Comparison of ENCODE assay signal across 8 cellular contexts in genomic region chr2:20411361-20411894, GRCh38. TPM values are rescaled to one million over a fixed set of nuclear protein-coding genes. Genes with fewer than 3 reads are reported as not detected.
DNase-seq lines count a peak whose midpoint lies in the region; ATAC-seq, FAIRE-seq and TF ChIP-seq lines count a peak whose summit lies in the region.

No MANE protein-coding gene starts in this region.

- H3K9me3 ChIP-seq in colonic mucosa (peaks cover 2% of the 10 kb centered on the region), right lobe of liver (peaks cover 0 to 5% (median 3%) of the 10 kb centered on the region in 4 donors)

- H3K9ac ChIP-seq in colonic mucosa (ENCODE audit: low read depth in 2 of 2, low read length in 2 of 2): no peak overlapping the region

- H3K36me3 ChIP-seq in colonic mucosa (no peaks in the 10 kb centered on the region), right lobe of liver (no peaks in the 10 kb centered on the region)

- 0% methylated on average over 2 of the region's 3 CpGs for WGBS in right lobe of liver (ENCODE audit: insufficient coverage, low coverage, low lambda C conversion rate, missing lambda C conversion rate)

- H3K4me3 ChIP-seq in colonic mucosa (no peak overlapping the region), right lobe of liver (no peak overlapping the region)

- H3K27me3 ChIP-seq in colonic mucosa (no peaks in the 10 kb centered on the region), right lobe of liver (no peaks in the 10 kb centered on the region)

- ATAC-seq in HG02885 (IDR thresholded peaks at IDR 0.05; ENCODE audit: poor library complexity, unreplicated experiment) (peak; percentile 100), right lobe of liver (peak; percentile 100)

- no peak for TF ChIP-seq POLR2A in right lobe of liver (IDR thresholded peaks at IDR 0.05)

- FAIRE-seq in GM18507 (lab: Jason Lieb, UNC): peak; percentile 92

- DNase-seq in AG08395 (ENCODE audit: low spot score) (peak; percentile 87), GM18507 (ENCODE audit: extremely low spot score, insufficient read length, low read depth) (no peak), NCI-H2171 treated with DMSO at 0.1 percent for 48 hours (lab: John Stamatoyannopoulos, UW) (peak; percentile 72), colonic mucosa (peak; percentile 94), right lobe of liver (peak; percentile 84 to 88 (median 87))
- peak; percentile 63 to 74 for DNase-seq in activated CD4-positive, alpha-beta T cell treated with anti-CD3 and anti-CD28 coated beads for 24 hours (ENCODE audit: low read depth in 2 of 2)
- DNase-seq in stimulated activated CD8-positive, alpha-beta memory T cell treated with anti-CD3 and anti-CD28 coated beads, Interleukin-12 subunit alpha, Interleukin-12 subunit beta, amount 100 ng/mL, for 1 hour (ENCODE audit: low read depth): peak; percentile 45

- H3K27ac ChIP-seq in colonic mucosa (no peak overlapping the region), right lobe of liver (no peak overlapping the region)

- intact Hi-C loops in colonic mucosa (cut with DNase I) (no loop called here), right lobe of liver (cut with DNase I) (no loop called here)

- H3K4me1 ChIP-seq in colonic mucosa (no peaks in the 10 kb centered on the region), right lobe of liver (peaks cover 0 to 5% (median 3%) of the 10 kb centered on the region in 4 donors)

- TF ChIP-seq CTCF in colonic mucosa (IDR thresholded peaks at IDR 0.05): peak; percentile 76
- TF ChIP-seq CTCF in right lobe of liver (IDR thresholded peaks at IDR 0.05): peak; percentile 80 to 92 (median 83)

RNA-seq across cellular contexts. Expression of gene RHOB, which starts 35.4 kb away (rescaled TPM):
- total RNA-seq in colonic mucosa (100 to 1,000 TPM in 1 of 2 donors, 10 to 100 TPM in 1; 77.5 to 165 TPM), right lobe of liver (100 to 1,000 TPM; 185 to 656 (median 388) TPM)
